ENCODE assay signal across 1 cellular context in the genomic region with DNA sequence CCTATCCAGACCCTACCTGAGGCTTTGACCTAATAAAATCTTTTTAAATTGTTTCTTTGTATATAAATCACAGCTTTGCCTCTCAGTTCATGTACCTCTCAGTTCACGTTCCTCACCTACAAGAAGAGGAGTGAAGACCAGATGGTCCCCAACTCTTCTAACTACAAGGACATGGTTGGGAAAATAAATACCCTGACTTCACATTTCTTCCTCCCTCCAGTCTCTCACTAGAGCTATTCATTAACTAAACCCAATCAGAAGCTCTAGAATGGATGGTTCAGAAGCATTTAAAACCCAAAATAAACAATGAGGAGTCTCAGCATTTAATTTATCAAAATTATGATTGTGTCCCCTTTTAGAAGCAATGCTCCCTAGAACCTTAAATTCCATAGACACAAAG.
TF ChIP-seq lines count a peak whose summit lies in the region.

No MANE protein-coding gene starts in this region.

TF ChIP-seq in HepG2, 621 proteins besides CTCF, POLR2A, EP300 and RAD21 (continued from another document):
- TF ChIP-seq ZNF569 (CRISPR knock-in tag; IDR thresholded peaks at IDR 0.05; ENCODE audit: borderline replicate concordance) (0 out of 2 replicates have a peak, but pooled peaks have one; percentile 23), SMC3 (IDR thresholded peaks at IDR 0.05; ENCODE audit: low read length) (no peak)
